In genomic region chr2:161576421-161576820, GRCh38 we compare ENCODE assay signal across 8 cellular contexts. TPM values are rescaled to one million over a fixed set of nuclear protein-coding genes. Genes with fewer than 3 reads are reported as not detected.
DNase-seq lines count a peak whose midpoint lies in the region; ATAC-seq, FAIRE-seq and TF ChIP-seq lines count a peak whose summit lies in the region.

No MANE protein-coding gene starts in this region.

- ATAC-seq in GM21529 (IDR thresholded peaks at IDR 0.05; ENCODE audit: unreplicated experiment) (peak; percentile 88), left colon (no peak)

- DNase-seq in GM18507 (ENCODE audit: extremely low spot score, insufficient read length, low read depth) (no peak), glutamatergic neuron (no peak), retina (no peak), T1000 (lab: John Stamatoyannopoulos, UW) (no peak), left colon (no peak), hypothalamus (lab: John Stamatoyannopoulos, UW) (no peak)

- H3K36me3 Mint-ChIP-seq in glutamatergic neuron (ENCODE audit: unreplicated experiment), result no peaks in the 10 kb centered on the region

- no peak overlapping the region for H3K4me3 Mint-ChIP-seq in glutamatergic neuron (ENCODE audit: unreplicated experiment)

- H3K9me3 Mint-ChIP-seq in glutamatergic neuron (ENCODE audit: unreplicated experiment), result no peaks in the 10 kb centered on the region

- no peaks in the 10 kb centered on the region for H3K27me3 Mint-ChIP-seq in glutamatergic neuron (ENCODE audit: unreplicated experiment)

- 0 out of 2 replicates have a peak, but pooled peaks have one; percentile 19 for TF ChIP-seq RAD21 in Ishikawa (IDR thresholded peaks at IDR 0.05; ENCODE audit: low read depth)

- no peaks in the 10 kb centered on the region for H3K4me1 Mint-ChIP-seq in glutamatergic neuron (ENCODE audit: low read depth, unreplicated experiment)

- intact Hi-C loops in left colon (cut with DNase I, micrococcal nuclease), result no loop called here

- no peak overlapping the region for H3K27ac Mint-ChIP-seq in glutamatergic neuron (ENCODE audit: unreplicated experiment)

- no peak for TF ChIP-seq EP300 in Ishikawa (IDR thresholded peaks at IDR 0.05; ENCODE audit: borderline replicate concordance)

- peak; percentile 33 for FAIRE-seq in GM18507 (lab: Jason Lieb, UNC)

- TF ChIP-seq CTCF in glutamatergic neuron (IDR thresholded peaks at IDR 0.05; ENCODE audit: partially characterized antibody, unreplicated experiment), result peak; percentile 28

TF ChIP-seq in Ishikawa, 13 proteins besides CTCF, POLR2A, EP300 and RAD21:
- TF ChIP-seq TAF1 (IDR thresholded peaks at IDR 0.05; ENCODE audit: low read depth), result no peak
- no peak for TF ChIP-seq MAX (IDR thresholded peaks at IDR 0.05)
- no peak for TF ChIP-seq TCF12 (IDR thresholded peaks at IDR 0.05; ENCODE audit: low read depth)
- TF ChIP-seq YY1 (IDR thresholded peaks at IDR 0.05; ENCODE audit: low read depth), result no peak
- TF ChIP-seq CEBPB (IDR thresholded peaks at IDR 0.05), result no peak
- no peak for TF ChIP-seq NFIC (IDR thresholded peaks at IDR 0.05)
- no peak for TF ChIP-seq USF1 (IDR thresholded peaks at IDR 0.05)
- no peak for TF ChIP-seq FOXM1 (IDR thresholded peaks at IDR 0.05; ENCODE audit: borderline replicate concordance, low read depth)
- TF ChIP-seq EGR1 (IDR thresholded peaks at IDR 0.05), result no peak
- TF ChIP-seq CREB1 (IDR thresholded peaks at IDR 0.05; ENCODE audit: low read depth), result no peak
- no peak for TF ChIP-seq ZBTB7A (IDR thresholded peaks at IDR 0.05; ENCODE audit: low read depth)
- no peak for TF ChIP-seq TEAD4 (IDR thresholded peaks at IDR 0.05)
- TF ChIP-seq REST (IDR thresholded peaks at IDR 0.05; ENCODE audit: low read depth), result no peak

RNA-seq across cellular contexts. Expression of gene SLC4A10, which starts 47.8 kb away (rescaled TPM):
- total RNA-seq in glutamatergic neuron (ENCODE audit: unreplicated experiment) (0.34 TPM), left colon (10 to 100 TPM in 1 of 2 donors, 1 to 10 TPM in 1; 3.1 to 14.6 TPM)
